10 cellular contexts compared by ENCODE assay signal in the genomic region with DNA sequence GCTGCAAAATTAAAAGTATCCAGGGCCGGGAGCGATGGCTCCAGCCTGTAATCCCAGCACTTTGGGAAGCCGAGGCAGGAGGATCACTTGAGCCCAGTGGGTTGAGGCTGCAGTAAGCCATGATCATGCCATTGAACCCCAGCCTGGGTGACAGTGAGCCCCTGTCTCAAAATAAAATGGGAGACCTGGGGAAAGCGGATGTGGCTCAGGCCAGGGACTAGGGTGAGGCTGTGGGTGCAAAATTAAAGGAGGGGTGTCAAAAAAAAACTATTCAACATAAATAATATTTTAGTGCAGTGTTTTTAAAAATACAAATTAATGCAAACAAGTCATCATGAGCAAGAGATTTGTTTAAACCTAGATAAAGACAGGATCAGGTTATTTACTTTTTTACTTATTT.
DNase-seq lines count a peak whose midpoint lies in the region; ATAC-seq, FAIRE-seq and TF ChIP-seq lines count a peak whose summit lies in the region.
"Had no signal": no experiment of that assay in that cellular context is flagged by ENCODE, and none has a peak within 500 bp of the region (broad histone marks: within the 10 kb centered on the region; RNA-seq: fewer than 3 reads in every experiment).

No MANE protein-coding gene starts in this region.

- H3K4me2 ChIP-seq in H1 (ENCODE audit: insufficient read depth in 1 of 2, low read depth in 2 of 2, low read length in 2 of 2): peak overlapping the region; percentile 58 to 73

- no peak overlapping the region for H4K91ac ChIP-seq in H1 (replicated peaks; ENCODE audit: insufficient read length, low read length)

- H2AK5ac ChIP-seq in H1 (ENCODE audit: low read depth, low read length): no peak overlapping the region

- no peaks in the 10 kb centered on the region for H3K36me3 ChIP-seq in left ventricle myocardium inferior
- H3K36me3 ChIP-seq in H1 (ENCODE audit: control insufficient read depth in 2 of 4, insufficient read depth in 4 of 4, low read length in 3 of 4): no peaks in the 10 kb centered on the region
- no peaks in the 10 kb centered on the region for H3K36me3 ChIP-seq in urinary bladder (ENCODE audit: insufficient read depth)

- H4K5ac ChIP-seq in H1 (ENCODE audit: insufficient read length, low read depth, low read length): no peak overlapping the region

- no peaks in the 10 kb centered on the region for H3K36me3 Mint-ChIP-seq in nephron progenitor cell (ENCODE audit: low read depth)

- 0 out of 2 replicates have a peak overlapping the region, but pooled peaks have one; percentile 48 for H2BK20ac ChIP-seq in H1 (ENCODE audit: low read length)

- no peak overlapping the region for H3K56ac ChIP-seq in H1 (replicated peaks; ENCODE audit: insufficient read length, low read depth, low read length)

- H2BK120ac ChIP-seq in H1 (replicated peaks; ENCODE audit: low read depth, low read length): no peak overlapping the region

- TF ChIP-seq RAD21 in H1 (IDR thresholded peaks at IDR 0.05 in 1 of 2, conservative IDR thresholded peaks at IDR 0.05 in 1 of 2; ENCODE audit: low read depth in 2 of 2, low read length in 2 of 2): no peak

- no peak overlapping the region for H3K14ac ChIP-seq in H1 (ENCODE audit: insufficient read length)

- H3K4me1 Mint-ChIP-seq in nephron progenitor cell: peaks cover 60% of the 10 kb centered on the region

- H3K27ac ChIP-seq in left ventricle myocardium inferior (replicated peaks) (peak overlapping the region; percentile 77), H1 (ENCODE audit: low read depth, low read length) (no peak overlapping the region), urinary bladder (ENCODE audit: low read depth) (no peak overlapping the region)

- H3K9me3 Mint-ChIP-seq in nephron progenitor cell: no peaks in the 10 kb centered on the region

- H3K27ac Mint-ChIP-seq in nephron progenitor cell: no peak overlapping the region

- peak overlapping the region; percentile 66; the same call in 1 of the 2 replicates for H2AFZ ChIP-seq in H1 (ENCODE audit: low read length)

- no peak overlapping the region for H4K8ac ChIP-seq in H1 (ENCODE audit: extremely low read depth, insufficient read depth, low read length)

- no peak overlapping the region for H2BK12ac ChIP-seq in H1 (ENCODE audit: low read depth, low read length)

- H3K9ac ChIP-seq in H1 (replicated peaks in 1 of 4; ENCODE audit: extremely low read depth in 1 of 4, low read depth in 3 of 4, low read length in 3 of 4): no peak overlapping the region

- in situ Hi-C loops in G401 (cut with HindIII; ENCODE audit: low sequenced_read_pairs): no loop called here

- no peak overlapping the region for H2BK15ac ChIP-seq in H1 (ENCODE audit: low read length)

- H2BK5ac ChIP-seq in H1 (ENCODE audit: low read depth, low read length): no peak overlapping the region

- POLR2A ChIA-PET in H1 (lab: Charles Lee; ENCODE audit: partially characterized antibody): interaction anchor here (0.8 to 0.9 kb wide), 2 partner anchors 18 to 62 kb away, joined by 3 read pairs; no protein-coding TSS in a partner anchor

- H3K79me1 ChIP-seq in H1 (ENCODE audit: low read depth, low read length): no peaks in the 10 kb centered on the region

- CTCF ChIA-PET in H1 (lab: Charles Lee; ENCODE audit: partially characterized antibody): interaction anchor here (1.7 kb wide), 1 partner anchor 98 kb away, joined by 5 read pairs; no protein-coding TSS in a partner anchor

- intact Hi-C loops in left ventricle myocardium inferior (cut with micrococcal nuclease) (no loop called here), Right ventricle myocardium superior (cut with DNase I) (no loop called here)

- no peak overlapping the region for H3K18ac ChIP-seq in H1 (ENCODE audit: extremely low read depth, low read length)

- no peak overlapping the region for H3K4ac ChIP-seq in H1 (replicated peaks; ENCODE audit: insufficient read length, low read depth, low read length)

- no peaks in the 10 kb centered on the region for H3K79me2 ChIP-seq in H1 (ENCODE audit: control insufficient read depth in 1 of 2, insufficient read depth in 2 of 2, low read length in 2 of 2)

- TF ChIP-seq EP300 in H1 (IDR thresholded peaks at IDR 0.05; ENCODE audit: borderline replicate concordance in 1 of 2, low read depth in 2 of 2, low read length in 2 of 2): no peak

- TF ChIP-seq CTCF in left ventricle myocardium inferior (IDR thresholded peaks at IDR 0.05; ENCODE audit: borderline replicate concordance) (no peak), H1 (IDR thresholded peaks at IDR 0.05; ENCODE audit: control extremely low read depth in 1 of 3, insufficient read depth in 1 of 3, low read depth in 1 of 3, low read length in 3 of 3) (no peak), nephron progenitor cell (IDR thresholded peaks at IDR 0.05) (no peak)

- H3K27me3 ChIP-seq in left ventricle myocardium inferior (ENCODE audit: low read depth) (no peaks in the 10 kb centered on the region), H1 (replicated peaks in 1 of 4; ENCODE audit: control insufficient read depth in 3 of 4, extremely low read depth in 1 of 4, insufficient read depth in 3 of 4, low read length in 3 of 4) (peaks cover 0 to 5% (median 2%) of the 10 kb centered on the region in 4 experiments; a peak in 2 of 7 replicates)

- peaks cover 3% of the 10 kb centered on the region; the same call in 1 of the 2 replicates for H3K23me2 ChIP-seq in H1 (ENCODE audit: low read depth, low read length)

- peaks cover 2% of the 10 kb centered on the region for H3K27me3 Mint-ChIP-seq in nephron progenitor cell (ENCODE audit: low read depth, poor library complexity)

- WGBS in H1 (ENCODE audit: extremely low coverage in 1 of 2, insufficient coverage in 1 of 2, insufficient read length in 1 of 2, insufficient replicate concordance in 2 of 2, low coverage in 1 of 2, low lambda C conversion rate in 2 of 2, missing lambda C conversion rate in 1 of 2), 2 experiments: 88% methylated on average over 4 of the region's 4 CpGs; no CpG with 5 or more reads in 1 of the 2 experiments
- 64% methylated on average over 4 of the region's 4 CpGs for WGBS in urinary bladder

- TF ChIP-seq POLR2A in H1 (IDR thresholded peaks at IDR 0.05; ENCODE audit: control extremely low read depth in 1 of 2, low read depth in 2 of 2, low read length in 2 of 2): no peak

- ATAC-seq in Right ventricle myocardium superior (ENCODE audit: poor library complexity) (no peak), esophagus mucosa (no peak)

- FAIRE-seq in H1 (lab: Jason Lieb, UNC): no peak

- H3K23ac ChIP-seq in H1 (ENCODE audit: insufficient read length): no peak overlapping the region

- H3K4me3 Mint-ChIP-seq in nephron progenitor cell: peak overlapping the region; percentile 64

- no peaks in the 10 kb centered on the region for H4K20me1 ChIP-seq in H1 (replicated peaks in 1 of 2; ENCODE audit: control insufficient read depth in 1 of 2, insufficient read depth in 2 of 2, low read length in 2 of 2)

- H3K4me1 ChIP-seq in left ventricle myocardium inferior (peaks cover 34% of the 10 kb centered on the region), H1 (replicated peaks in 1 of 4; ENCODE audit: control insufficient read depth in 3 of 4, insufficient read depth in 4 of 4, low read length in 3 of 4) (peaks cover 0 to 12% (median 6%) of the 10 kb centered on the region in 4 experiments; a peak in 5 of 7 replicates), urinary bladder (ENCODE audit: insufficient read depth) (no peaks in the 10 kb centered on the region)

- DNase-seq in left ventricle myocardium inferior (no peak), Right ventricle myocardium superior (no peak), H1 (ENCODE audit: low read depth in 1 of 2, low spot score in 2 of 2) (no peak), nephron progenitor cell (no peak), G401 (ENCODE audit: low spot score) (no peak), putamen (ENCODE audit: low spot score) (no peak)
- DNase-seq: COR-L47, NCI-H1105 treated with DMSO at 0.1 percent for 48 hours had no signal

- H3K4me3 ChIP-seq in left ventricle myocardium inferior (peak overlapping the region; percentile 68), H1 (ENCODE audit: extremely low read depth in 1 of 4, insufficient read depth in 2 of 4, low read depth in 3 of 4, low read length in 4 of 4) (peak overlapping the region; percentile 9 to 56 (median 14); a peak in 5 of 8 replicates), urinary bladder (ENCODE audit: low read depth, low read length) (peak overlapping the region; percentile 44)

- H3K9me3 ChIP-seq in left ventricle myocardium inferior (replicated peaks) (no peaks in the 10 kb centered on the region), H1 (ENCODE audit: insufficient read depth in 2 of 2, low read depth in 1 of 2, low read length in 1 of 2) (no peaks in the 10 kb centered on the region)

TF ChIP-seq in H1, 55 proteins besides CTCF, POLR2A, EP300 and RAD21:
- TF ChIP-seq SP4 (IDR thresholded peaks at IDR 0.05; ENCODE audit: low read length) (no peak), SRF (IDR thresholded peaks at IDR 0.05; ENCODE audit: low read depth, low read length) (no peak), SUZ12 (IDR thresholded peaks at IDR 0.05; ENCODE audit: low read length) (no peak), JUND (IDR thresholded peaks at IDR 0.05; ENCODE audit: low read length) (no peak), ZNF274 (IDR thresholded peaks at IDR 0.05; ENCODE audit: borderline replicate concordance, extremely low read depth, low read length) (no peak), KDM1A (IDR thresholded peaks at IDR 0.05; ENCODE audit: borderline replicate concordance, low read length) (no peak), BRCA1 (IDR thresholded peaks at IDR 0.05; ENCODE audit: low read depth, low read length) (no peak), HDAC2 (IDR thresholded peaks at IDR 0.05; ENCODE audit: borderline replicate concordance in 1 of 2, low read depth in 2 of 2, low read length in 2 of 2) (no peak), SAP30 (IDR thresholded peaks at IDR 0.05; ENCODE audit: insufficient read depth, insufficient replicate concordance, low read length) (no peak), CHD1 (IDR thresholded peaks at IDR 0.05; ENCODE audit: low read depth, low read length) (no peak)

Comparison
In these comparisons a context has a peak if more than half of its experiments do, and no peak if none do; other contexts are left out.
1. H3K4me3 ChIP-seq: peak in every context shown above with its lines; median percentile 68 in left ventricle myocardium inferior; 44 in urinary bladder; 14 in H1.